ENCODE assay signal across 31 cellular contexts in the genomic region with DNA sequence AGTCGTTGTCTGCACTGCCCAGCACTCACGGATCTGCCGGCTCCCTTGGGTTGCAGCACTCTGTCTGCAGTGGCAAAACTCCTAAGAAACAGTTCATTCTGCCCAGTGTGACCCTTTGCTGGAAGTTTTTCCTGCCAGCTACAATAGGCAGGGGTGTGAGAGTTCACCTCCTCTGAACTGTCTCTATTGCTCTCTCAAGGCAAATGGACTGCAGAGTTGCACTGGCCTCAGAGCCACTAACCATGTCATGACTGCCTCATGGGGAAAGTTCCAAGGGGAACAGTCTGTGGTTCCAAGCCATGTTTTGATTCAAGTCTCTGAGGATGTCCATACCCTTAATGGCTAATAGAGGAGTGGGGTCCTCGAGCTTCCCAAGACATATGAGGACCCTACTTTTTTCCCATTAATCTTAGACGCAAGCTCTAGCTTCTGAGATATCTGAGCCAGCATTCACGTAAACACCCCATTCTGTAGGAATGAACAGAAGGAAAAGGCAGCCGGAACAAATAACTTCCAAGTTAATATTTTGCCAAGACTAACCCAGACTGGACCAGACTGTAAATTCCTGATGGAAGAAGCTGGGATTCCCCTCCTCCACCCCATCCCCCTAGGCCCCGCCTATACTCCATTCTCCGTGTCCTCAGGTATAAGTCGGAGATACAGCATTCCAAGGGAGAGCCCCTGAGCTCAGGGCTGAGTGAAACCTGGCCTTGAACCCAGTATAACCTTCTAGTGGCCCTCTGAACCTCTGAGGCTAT.
DNase-seq lines count a peak whose midpoint lies in the region; ATAC-seq, FAIRE-seq and TF ChIP-seq lines count a peak whose summit lies in the region.
"Had no signal": no experiment of that assay in that cellular context is flagged by ENCODE, and none has a peak within 500 bp of the region (broad histone marks: within the 10 kb centered on the region; RNA-seq: fewer than 3 reads in every experiment).

No MANE protein-coding gene starts in this region.

- CTCF ChIA-PET in A549 (lab: Yijun Ruan, JAX): interaction anchor here (0.8 to 1.2 kb wide), 5 partner anchors 11 to 329 kb away, joined by 3 to 4 read pairs (median 4); no protein-coding TSS in a partner anchor
- CTCF ChIA-PET in endothelial cell of umbilical vein (lab: Charles Lee): no interaction called here
- CTCF ChIA-PET in SK-N-SH (lab: Yijun Ruan, JAX): no interaction called here

- no peak overlapping the region for H2AK5ac ChIP-seq in mesenchymal stem cell (ENCODE audit: low read length, severe bottlenecking)

- no peaks in the 10 kb centered on the region for H3K9me3 Mint-ChIP-seq in progenitor cell of endocrine pancreas (ENCODE audit: low read depth)
- H3K9me3 Mint-ChIP-seq: activated CD8-positive, alpha-beta T cell treated with anti-CD3 and anti-CD28 coated beads for 36 hours; central memory CD8-positive, alpha-beta T cell had no signal

- H3K4ac ChIP-seq in mesenchymal stem cell (ENCODE audit: low read depth in 1 of 2, low read length in 2 of 2): no peak overlapping the region

- no peaks in the 10 kb centered on the region for H3F3A ChIP-seq in SK-N-SH (replicated peaks; ENCODE audit: insufficient read depth)

- no peak for TF ChIP-seq EP300 in A549 (IDR thresholded peaks at IDR 0.05)
- TF ChIP-seq EP300 in SK-N-SH (IDR thresholded peaks at IDR 0.05; ENCODE audit: borderline replicate concordance in 1 of 2, low read depth in 1 of 2, low read length in 1 of 2): no peak

- peaks cover 49% of the 10 kb centered on the region for H3K27me3 Mint-ChIP-seq in progenitor cell of endocrine pancreas
- H3K27me3 Mint-ChIP-seq: activated naive CD8-positive, alpha-beta T cell had no signal

- DNase-seq in A549 (ENCODE audit: low read depth in 1 of 2, low spot score in 1 of 2): peak; percentile 78 to 83
- no peak for DNase-seq in endothelial cell of umbilical vein (ENCODE audit: low read depth, low spot score)
- DNase-seq in mesenchymal stem cell: no peak
- no peak for DNase-seq in SK-N-SH
- no peak for DNase-seq in progenitor cell of endocrine pancreas (ENCODE audit: low spot score, unreplicated experiment)
- DNase-seq: activated CD4-positive, alpha-beta T cell treated with anti-CD3 and anti-CD28 coated beads for 1 hour; activated CD8-positive, alpha-beta T cell treated with anti-CD3 and anti-CD28 coated beads for 36 hours; activated effector memory CD4-positive, alpha-beta T cell treated with Interleukin-2 at 50 U/mL for 16 hours; activated T-cell treated with anti-CD3 and anti-CD28 coated beads for 4 hours; DMS79; GF-D8; glutamatergic neuron; left colon; NCI-H146; NCI-H2107; NCI-H774; psoas muscle; RPMI8226; stimulated activated naive CD4-positive, alpha-beta T cell treated with Interleukin-2 at 50 U/mL for 16 hours; uterus had no signal

- H3K14ac ChIP-seq in mesenchymal stem cell (ENCODE audit: low read length in 2 of 2): no peak overlapping the region

- no peaks in the 10 kb centered on the region for H3K79me1 ChIP-seq in mesenchymal stem cell (replicated peaks; ENCODE audit: low read length, poor library complexity, severe bottlenecking)

- no peak overlapping the region for H4K91ac ChIP-seq in mesenchymal stem cell (ENCODE audit: low read length)

- WGBS in A549 (ENCODE audit: missing lambda C conversion rate): 7% methylated on average over 9 of the region's 10 CpGs
- WGBS in mesenchymal stem cell: 81% methylated on average over 10 of the region's 10 CpGs
- 60% methylated on average over 10 of the region's 10 CpGs for WGBS in SK-N-SH (ENCODE audit: low lambda C conversion rate)

- H3K9ac ChIP-seq in HUES6 (ENCODE audit: low read length) (no peak overlapping the region), endothelial cell of umbilical vein (replicated peaks; ENCODE audit: extremely low read depth, insufficient read depth, low read length) (no peak overlapping the region), mesenchymal stem cell (ENCODE audit: low read length) (no peak overlapping the region), SK-N-SH (no peak overlapping the region)

- H3K4me1 Mint-ChIP-seq in progenitor cell of endocrine pancreas (ENCODE audit: low read depth): peaks cover 2% of the 10 kb centered on the region
- H3K4me1 Mint-ChIP-seq: B cell; central memory CD8-positive, alpha-beta T cell had no signal

- H3K18ac ChIP-seq in mesenchymal stem cell (ENCODE audit: low read depth in 1 of 2, low read length in 2 of 2): no peak overlapping the region

- no peak overlapping the region for H2BK5ac ChIP-seq in mesenchymal stem cell (ENCODE audit: low read depth, low read length, poor library complexity, severe bottlenecking)

- BruUV-seq in endothelial cell of umbilical vein (replicated peaks; lab: Mats Ljungman, UMichigan): no TSS peak

- ATAC-seq in A549: peak; percentile 84 to 85
- no peak for ATAC-seq in HG02884 (IDR thresholded peaks at IDR 0.05; ENCODE audit: unreplicated experiment)
- ATAC-seq in GM18873 (IDR thresholded peaks at IDR 0.05; ENCODE audit: low FRiP score, unreplicated experiment): no peak
- ATAC-seq: activated CD8-positive, alpha-beta T cell treated with anti-CD3 and anti-CD28 coated beads for 36 hours; HCT116; left colon; psoas muscle had no signal

- no peaks in the 10 kb centered on the region for H3K36me3 Mint-ChIP-seq in progenitor cell of endocrine pancreas (ENCODE audit: insufficient read depth)
- H3K36me3 Mint-ChIP-seq: activated naive CD8-positive, alpha-beta T cell had no signal

- dilution Hi-C loops in endothelial cell of umbilical vein (cut with MboI; ENCODE audit: extremely low pct_ligation_motif_present, low sequenced_read_pairs): no loop called here

- H3K27ac ChIP-seq in A549: peak overlapping the region; percentile 60 to 87
- H3K27ac ChIP-seq in HUES6 (ENCODE audit: low read depth, low read length): no peak overlapping the region
- no peak overlapping the region for H3K27ac ChIP-seq in endothelial cell of umbilical vein (ENCODE audit: insufficient read depth, low read depth, low read length)
- H3K27ac ChIP-seq in mesenchymal stem cell (ENCODE audit: low read length, poor library complexity, severe bottlenecking): peak overlapping the region; percentile 78
- no peak overlapping the region for H3K27ac ChIP-seq in SK-N-SH (ENCODE audit: low read depth in 2 of 2, low read length in 1 of 2)
- H3K27ac ChIP-seq: ascending aorta, psoas muscle, thoracic aorta, uterus had no signal

- no peaks in the 10 kb centered on the region for H3K36me3 ChIP-seq in HUES6 (ENCODE audit: control insufficient read depth, insufficient read depth, low read length)
- H3K36me3 ChIP-seq in endothelial cell of umbilical vein (ENCODE audit: control insufficient read depth in 2 of 2, extremely low read depth in 1 of 2, insufficient read depth in 2 of 2, low read length in 2 of 2): no peaks in the 10 kb centered on the region
- no peaks in the 10 kb centered on the region for H3K36me3 ChIP-seq in mesenchymal stem cell (ENCODE audit: control insufficient read depth in 1 of 2, insufficient read depth in 2 of 2, low read depth in 1 of 2, low read length in 2 of 2)
- H3K36me3 ChIP-seq in SK-N-SH (replicated peaks in 1 of 2; ENCODE audit: control insufficient read depth in 1 of 2, insufficient read depth in 2 of 2, low read length in 1 of 2): no peaks in the 10 kb centered on the region
- H3K36me3 ChIP-seq: ascending aorta, thoracic aorta, uterus had no signal

- H2BK15ac ChIP-seq in mesenchymal stem cell (ENCODE audit: low read depth, poor library complexity, severe bottlenecking): no peak overlapping the region

- H2AFZ ChIP-seq in endothelial cell of umbilical vein (ENCODE audit: low read depth, low read length): no peak overlapping the region
- H2AFZ ChIP-seq in mesenchymal stem cell (ENCODE audit: low read depth, low read length): no peak overlapping the region
- H2AFZ ChIP-seq in SK-N-SH (ENCODE audit: low read depth): no peak overlapping the region

- H3K27me3 ChIP-seq in HUES6 (ENCODE audit: control insufficient read depth, insufficient read depth, low read length) (peaks cover 15% of the 10 kb centered on the region), endothelial cell of umbilical vein (ENCODE audit: control insufficient read depth in 2 of 2, insufficient read depth in 2 of 2, low read length in 2 of 2) (no peaks in the 10 kb centered on the region), mesenchymal stem cell (ENCODE audit: control insufficient read depth in 1 of 2, insufficient read depth in 1 of 2, low read length in 2 of 2) (peaks cover 0 to 10% of the 10 kb centered on the region in 2 experiments), SK-N-SH (ENCODE audit: insufficient read depth) (no peaks in the 10 kb centered on the region)
- H3K27me3 ChIP-seq: ascending aorta, uterus had no signal

- H3K4me1 ChIP-seq in A549 (peaks cover 39% of the 10 kb centered on the region), HUES6 (ENCODE audit: control insufficient read depth, insufficient read depth, low read length) (peaks cover 9% of the 10 kb centered on the region), endothelial cell of umbilical vein (ENCODE audit: control insufficient read depth, extremely low read depth, insufficient read depth, low read length) (peaks cover 14% of the 10 kb centered on the region), mesenchymal stem cell (ENCODE audit: control insufficient read depth, insufficient read depth, low read depth, low read length) (peaks cover 14% of the 10 kb centered on the region), SK-N-SH (ENCODE audit: control insufficient read depth in 1 of 2, insufficient read depth in 2 of 2, low read depth in 1 of 2, low read length in 1 of 2) (peaks cover 0 to 8% of the 10 kb centered on the region in 2 experiments; a peak in 1 of 4 replicates)
- H3K4me1 ChIP-seq: ascending aorta, psoas muscle, uterus had no signal

- TF ChIP-seq POLR2A in A549 (IDR thresholded peaks at IDR 0.05; ENCODE audit: low read length): no peak
- TF ChIP-seq POLR2A in endothelial cell of umbilical vein (IDR thresholded peaks at IDR 0.05; ENCODE audit: low read depth, low read length): no peak

- no peaks in the 10 kb centered on the region for H4K20me1 ChIP-seq in endothelial cell of umbilical vein (replicated peaks; ENCODE audit: control insufficient read depth, extremely low read depth, insufficient read depth, low read length)
- H4K20me1 ChIP-seq in SK-N-SH (ENCODE audit: insufficient read depth): no peaks in the 10 kb centered on the region

- H3K27ac Mint-ChIP-seq in progenitor cell of endocrine pancreas: no peak overlapping the region
- H3K27ac Mint-ChIP-seq: activated CD8-positive, alpha-beta T cell treated with anti-CD3 and anti-CD28 coated beads for 36 hours; activated naive CD8-positive, alpha-beta T cell; B cell had no signal

- intact Hi-C loops in endothelial cell of umbilical vein (cut with micrococcal nuclease): no loop called here

- POLR2A ChIA-PET in A549 (lab: Yijun Ruan, JAX) (interaction anchor here (1.3 to 1.4 kb wide), 2 partner anchors 27 to 104 kb away, joined by 6 to 7 read pairs; no protein-coding TSS in a partner anchor), endothelial cell of umbilical vein (lab: Charles Lee) (no interaction called here), SK-N-SH (lab: Yijun Ruan, JAX) (no interaction called here)

- TF ChIP-seq RAD21 in A549 (conservative IDR thresholded peaks at IDR 0.05 in 1 of 2, IDR thresholded peaks at IDR 0.05 in 1 of 2): no peak; a peak in 1 of 5 replicates
- no peak for TF ChIP-seq RAD21 in SK-N-SH (IDR thresholded peaks at IDR 0.05; ENCODE audit: low read length)

- TF ChIP-seq CTCF in A549 (IDR thresholded peaks at IDR 0.05): no peak
- TF ChIP-seq CTCF in endothelial cell of umbilical vein (IDR thresholded peaks at IDR 0.05; ENCODE audit: extremely low read depth in 1 of 2, insufficient read depth in 1 of 2, low read depth in 1 of 2, low read length in 2 of 2): no peak
- no peak for TF ChIP-seq CTCF in SK-N-SH (IDR thresholded peaks at IDR 0.05)
- no peak for TF ChIP-seq CTCF in progenitor cell of endocrine pancreas (IDR thresholded peaks at IDR 0.05; ENCODE audit: unreplicated experiment)

- H3K4me3 Mint-ChIP-seq in progenitor cell of endocrine pancreas (ENCODE audit: low read depth): no peak overlapping the region
- H3K4me3 Mint-ChIP-seq: activated CD8-positive, alpha-beta T cell treated with anti-CD3 and anti-CD28 coated beads for 36 hours; activated naive CD8-positive, alpha-beta T cell; B cell; central memory CD8-positive, alpha-beta T cell had no signal

- no peak overlapping the region for H2BK12ac ChIP-seq in mesenchymal stem cell (ENCODE audit: low read length in 2 of 2)

- H3K9me3 ChIP-seq in A549: peaks cover 3% of the 10 kb centered on the region; the same call in 1 of the 3 replicates
- H3K9me3 ChIP-seq in HUES6 (ENCODE audit: control insufficient read depth, insufficient read depth, low read depth, low read length): no peaks in the 10 kb centered on the region
- no peaks in the 10 kb centered on the region for H3K9me3 ChIP-seq in endothelial cell of umbilical vein (replicated peaks; ENCODE audit: control insufficient read depth, insufficient read depth, low read length)
- no peaks in the 10 kb centered on the region for H3K9me3 ChIP-seq in mesenchymal stem cell (ENCODE audit: control insufficient read depth, low read length)
- no peaks in the 10 kb centered on the region for H3K9me3 ChIP-seq in SK-N-SH
- H3K9me3 ChIP-seq: ascending aorta, psoas muscle, thoracic aorta, uterus had no signal

- H3K23ac ChIP-seq in mesenchymal stem cell (ENCODE audit: low read length in 2 of 2): no peak overlapping the region

- H3K9me2 ChIP-seq in SK-N-SH: no peaks in the 10 kb centered on the region

- H4K8ac ChIP-seq in mesenchymal stem cell (ENCODE audit: low read length): no peak overlapping the region

- H3K4me3 ChIP-seq in A549 (peak overlapping the region; percentile 16), HUES6 (ENCODE audit: low read depth, low read length) (peak overlapping the region; percentile 40), endothelial cell of umbilical vein (replicated peaks in 1 of 3; ENCODE audit: insufficient read depth in 1 of 3, low read depth in 1 of 3, low read length in 3 of 3) (no peak overlapping the region), mesenchymal stem cell (ENCODE audit: insufficient read depth in 1 of 2, low read depth in 1 of 2, low read length in 2 of 2) (no peak overlapping the region), SK-N-SH (ENCODE audit: low read depth in 2 of 2, low read length in 1 of 2) (no peak overlapping the region)
- H3K4me3 ChIP-seq: ascending aorta, psoas muscle, thoracic aorta, uterus had no signal

- H3K9me1 ChIP-seq in endothelial cell of umbilical vein (replicated peaks; ENCODE audit: control insufficient read depth, extremely low read depth, insufficient read depth, low read length): no peaks in the 10 kb centered on the region

- H3K4me2 ChIP-seq in A549: peak overlapping the region; percentile 64
- H3K4me2 ChIP-seq in endothelial cell of umbilical vein (ENCODE audit: insufficient read depth, low read length): no peak overlapping the region
- peak overlapping the region; percentile 67 for H3K4me2 ChIP-seq in mesenchymal stem cell (ENCODE audit: low read length, poor library complexity, severe bottlenecking)
- no peak overlapping the region for H3K4me2 ChIP-seq in SK-N-SH

- no peak overlapping the region for H2BK120ac ChIP-seq in mesenchymal stem cell (ENCODE audit: low read depth, low read length)

- FAIRE-seq in A549 (lab: Jason Lieb, UNC) (no peak), endothelial cell of umbilical vein (lab: Jason Lieb, UNC) (peak; percentile 26)
- FAIRE-seq: A204.1, TTC549 had no signal

- H3K79me2 ChIP-seq in endothelial cell of umbilical vein (ENCODE audit: control insufficient read depth, insufficient read depth, low read length) (no peaks in the 10 kb centered on the region), SK-N-SH (ENCODE audit: insufficient read depth) (no peaks in the 10 kb centered on the region)

Comparison
In these comparisons a context has a peak if more than half of its experiments do, and no peak if none do; other contexts are left out.
1. ATAC-seq: peak in A549 (2 of 2); none in HG02884 (single experiment) and GM18873 (single experiment).
2. DNase-seq: peak in A549 (2 of 2); none in endothelial cell of umbilical vein (single experiment), mesenchymal stem cell (single experiment), SK-N-SH (single experiment) and progenitor cell of endocrine pancreas (single experiment).
3. H3K27ac ChIP-seq: peak in A549 (2 of 2) and mesenchymal stem cell (single experiment); none in HUES6 (single experiment), endothelial cell of umbilical vein (single experiment) and SK-N-SH (0 of 2).
4. H3K4me2 ChIP-seq: peak in A549 (single experiment) and mesenchymal stem cell (single experiment); none in endothelial cell of umbilical vein (single experiment) and SK-N-SH (single experiment).
5. H3K4me3 ChIP-seq: peak in A549 (single experiment) and HUES6 (single experiment); none in endothelial cell of umbilical vein (0 of 3), mesenchymal stem cell (0 of 2) and SK-N-SH (0 of 2).